In the genomic region with DNA sequence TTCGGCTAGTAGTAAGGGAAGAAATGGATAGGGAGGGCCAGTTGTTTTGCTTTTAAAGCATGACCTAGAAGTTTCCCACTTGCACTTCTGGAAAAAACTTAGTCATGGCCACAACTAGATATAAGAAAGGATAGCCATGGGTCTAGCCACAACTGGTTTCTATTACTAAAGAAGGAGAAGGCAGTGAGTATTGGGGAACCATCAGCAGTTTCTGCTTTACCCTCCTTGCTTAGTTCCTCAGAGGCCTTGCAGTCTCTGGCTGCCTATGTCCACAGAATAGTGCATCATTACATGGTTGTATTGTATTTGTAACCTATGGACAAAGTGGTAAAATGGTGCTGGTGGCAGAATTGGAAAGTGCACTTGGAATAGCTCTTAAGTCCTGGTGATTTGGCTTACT, we compare ENCODE assay signal across 6 cellular contexts.
"Had no signal": no experiment of that assay in that cellular context is flagged by ENCODE, and none has a peak within 500 bp of the region (broad histone marks: within the 10 kb centered on the region; RNA-seq: fewer than 3 reads in every experiment).

No MANE protein-coding gene starts in this region.

- H3K4me3 ChIP-seq: GM23248, HAP-1 had no signal

- H3K4me1 ChIP-seq: HAP-1 had no signal

- H3K27ac ChIP-seq: GM23248, HL-60 had no signal

- DNase-seq: GM23248, GOT3, H7, HFFc6 had no signal

- H3K36me3 ChIP-seq: HAP-1 had no signal

- H3K9ac ChIP-seq: GM23248 had no signal

- H3K9me3 ChIP-seq: HAP-1 had no signal
